ENCODE assay signal across 8 cellular contexts in genomic region chr2:219500135-219500534, GRCh38. TPM values are rescaled to one million over a fixed set of nuclear protein-coding genes. Genes with fewer than 3 reads are reported as not detected.
DNase-seq lines count a peak whose midpoint lies in the region; TF ChIP-seq lines count a peak whose summit lies in the region.

No MANE protein-coding gene starts in this region.

- H3K4me2 ChIP-seq in DOHH2 (ENCODE audit: low read length) (peak overlapping the region; percentile 91), neuronal stem cell (ENCODE audit: insufficient read depth, low read length, poor library complexity, severe bottlenecking) (no peak overlapping the region)

- H3K18ac ChIP-seq in neuronal stem cell (ENCODE audit: low read length), result no peak overlapping the region

- H2BK15ac ChIP-seq in neuronal stem cell (ENCODE audit: low read length), result no peak overlapping the region

- H3K14ac ChIP-seq in neuronal stem cell (ENCODE audit: low read length), result no peak overlapping the region

- TF ChIP-seq CTCF in 22Rv1 (IDR thresholded peaks at IDR 0.05) (peak; percentile 31), DOHH2 (IDR thresholded peaks at IDR 0.05; ENCODE audit: low read depth, low read length, poor library complexity, severe bottlenecking) (peak; percentile 72)

- no peaks in the 10 kb centered on the region for H3F3A ChIP-seq in DOHH2 (ENCODE audit: control insufficient read depth, insufficient read depth)

- H3K27ac ChIP-seq in 22Rv1, result no peak overlapping the region
- no peak overlapping the region for H3K27ac ChIP-seq in DOHH2 (ENCODE audit: low read depth, low read length)
- no peak overlapping the region for H3K27ac ChIP-seq in neuronal stem cell (replicated peaks; ENCODE audit: low read length)

- H3K36me3 ChIP-seq in DOHH2 (ENCODE audit: control insufficient read depth, low read length), result no peaks in the 10 kb centered on the region
- H3K36me3 ChIP-seq in neuronal stem cell (replicated peaks in 1 of 2; ENCODE audit: control insufficient read depth in 2 of 2, insufficient read depth in 2 of 2, low read length in 2 of 2), result peaks cover 0 to 5% of the 10 kb centered on the region in 2 donors

- H3K4ac ChIP-seq in neuronal stem cell (ENCODE audit: low read length), result no peak overlapping the region

- no peak overlapping the region for H2BK12ac ChIP-seq in neuronal stem cell (ENCODE audit: low read length)

- H3K27me3 ChIP-seq in DOHH2 (ENCODE audit: control insufficient read depth, low read length) (peaks cover 24% of the 10 kb centered on the region), neuronal stem cell (ENCODE audit: control insufficient read depth in 3 of 3, insufficient read depth in 3 of 3, low read depth in 1 of 3, low read length in 3 of 3) (peaks cover 13 to 33% (median 20%) of the 10 kb centered on the region in 3 experiments)

- H3K9me3 ChIP-seq in DOHH2 (ENCODE audit: control insufficient read depth, insufficient read depth, low read length), result no peaks in the 10 kb centered on the region
- H3K9me3 ChIP-seq in neuronal stem cell (replicated peaks in 1 of 2; ENCODE audit: control insufficient read depth in 2 of 2, insufficient read depth in 1 of 2, low read depth in 1 of 2, low read length in 2 of 2), result no peaks in the 10 kb centered on the region

- H3K23ac ChIP-seq in neuronal stem cell (ENCODE audit: low read depth, low read length, poor library complexity), result no peak overlapping the region

- peak; percentile 43 for DNase-seq in RKO (ENCODE audit: low spot score)
- DNase-seq in fibroblast of gingiva (ENCODE audit: low read depth), result peak; percentile 16
- no peak for DNase-seq in OCI-M2 (lab: John Stamatoyannopoulos, UW; ENCODE audit: unreplicated experiment)
- DNase-seq in SKM-1 treated with dmso at 0.1 percent for 144 hours (lab: John Stamatoyannopoulos, UW; ENCODE audit: unreplicated experiment), result no peak
- DNase-seq in cerebellum (ENCODE audit: low spot score), result no peak
- DNase-seq in neuronal stem cell (ENCODE audit: low spot score), result no peak

- no peak overlapping the region for H2AFZ ChIP-seq in neuronal stem cell (ENCODE audit: low read length)

- H3K79me2 ChIP-seq in DOHH2 (ENCODE audit: control insufficient read depth, low read length), result peaks cover 10% of the 10 kb centered on the region; the same call in 1 of the 2 replicates

- no CpG with 5 or more reads among the region's 2 CpGs for WGBS in neuronal stem cell (ENCODE audit: extremely low coverage in 2 of 2, insufficient read length in 2 of 2, insufficient replicate concordance in 1 of 2), 2 donors

- H4K8ac ChIP-seq in neuronal stem cell (ENCODE audit: low read depth, low read length), result no peak overlapping the region

- H4K91ac ChIP-seq in neuronal stem cell (ENCODE audit: low read depth, low read length, poor library complexity), result no peak overlapping the region

- no peak overlapping the region for H2AK5ac ChIP-seq in neuronal stem cell (ENCODE audit: low read depth, low read length)

- H2BK5ac ChIP-seq in neuronal stem cell (ENCODE audit: low read length), result no peak overlapping the region

- H3K4me1 ChIP-seq in DOHH2 (ENCODE audit: control insufficient read depth, low read length) (peaks cover 30% of the 10 kb centered on the region), neuronal stem cell (ENCODE audit: control insufficient read depth in 2 of 2, insufficient read depth in 1 of 2, low read depth in 1 of 2, low read length in 2 of 2) (peaks cover 7 to 10% of the 10 kb centered on the region in 2 donors)

- H4K20me1 ChIP-seq in DOHH2 (ENCODE audit: control insufficient read depth, insufficient read depth, low read depth, low read length), result no peaks in the 10 kb centered on the region

- H3K79me1 ChIP-seq in neuronal stem cell (ENCODE audit: low read depth, low read length), result no peaks in the 10 kb centered on the region

- H2BK120ac ChIP-seq in neuronal stem cell (ENCODE audit: low read depth, low read length), result no peak overlapping the region

- no peak overlapping the region for H3K9ac ChIP-seq in neuronal stem cell (ENCODE audit: low read depth, low read length, poor library complexity)

- H3K4me3 ChIP-seq in DOHH2 (ENCODE audit: low read length), result no peak overlapping the region
- H3K4me3 ChIP-seq in neuronal stem cell (ENCODE audit: low read length in 2 of 2), result no peak overlapping the region

- no peaks in the 10 kb centered on the region for H3K9me2 ChIP-seq in DOHH2 (replicated peaks; ENCODE audit: control insufficient read depth, low read length)

RNA-seq across cellular contexts. Expression of gene GMPPA, which starts 1.4 kb away (rescaled TPM):
- 6.8 TPM for total RNA-seq in cerebellum
- polyA plus RNA-seq in neuronal stem cell (2013, experiment 1 of 2), result 11.1 TPM
- 10.9 TPM for polyA plus RNA-seq in neuronal stem cell (2013, experiment 2 of 2)

RNA-seq across cellular contexts. Expression of gene ASIC4, which starts 14.1 kb away (rescaled TPM):
- 1.7 TPM for total RNA-seq in cerebellum
- polyA plus RNA-seq in neuronal stem cell (2013, experiment 1 of 2), result 0.14 TPM
- 0.15 TPM for polyA plus RNA-seq in neuronal stem cell (2013, experiment 2 of 2)

RNA-seq across cellular contexts. Expression of gene CHPF, which starts 43.5 kb away (rescaled TPM):
- 21.4 TPM for total RNA-seq in cerebellum
- 12.6 TPM for polyA plus RNA-seq in neuronal stem cell (2013, experiment 1 of 2)
- 12.8 TPM for polyA plus RNA-seq in neuronal stem cell (2013, experiment 2 of 2)

RNA-seq across cellular contexts. Expression of gene TMEM198, which starts 43.7 kb away (rescaled TPM):
- 13.0 TPM for total RNA-seq in cerebellum
- 2.7 TPM for polyA plus RNA-seq in neuronal stem cell (2013, experiment 1 of 2)
- polyA plus RNA-seq in neuronal stem cell (2013, experiment 2 of 2), result 1.8 TPM

Comparison
In these comparisons a context has a peak if more than half of its experiments do, and no peak if none do; other contexts are left out.
1. DNase-seq: peak in RKO (single experiment) and fibroblast of gingiva (single experiment); none in OCI-M2 (single experiment), SKM-1 treated with dmso at 0.1 percent for 144 hours (single experiment), cerebellum (single experiment) and neuronal stem cell (single experiment).